In the genomic region with DNA sequence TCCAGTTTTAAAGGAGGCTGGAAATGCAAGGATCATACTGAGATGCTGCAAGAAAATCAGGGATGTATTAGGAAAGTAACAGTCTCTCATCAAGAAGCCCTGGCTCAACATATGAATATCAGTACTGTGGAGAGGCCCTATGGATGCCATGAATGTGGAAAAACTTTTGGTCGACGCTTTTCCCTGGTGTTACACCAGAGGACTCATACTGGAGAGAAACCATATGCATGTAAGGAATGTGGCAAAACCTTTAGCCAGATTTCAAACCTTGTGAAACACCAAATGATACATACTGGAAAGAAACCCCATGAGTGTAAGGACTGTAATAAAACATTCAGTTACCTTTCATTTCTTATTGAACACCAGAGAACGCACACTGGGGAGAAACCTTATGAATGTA, we compare ENCODE assay signal across 1 cellular context.
TF ChIP-seq lines count a peak whose summit lies in the region.

No MANE protein-coding gene starts in this region.

TF ChIP-seq in endothelial cell of umbilical vein, 7 proteins besides CTCF, POLR2A, EP300 and RAD21 (continued from another document):
- TF ChIP-seq FOS (IDR thresholded peaks at IDR 0.05; ENCODE audit: borderline replicate concordance, insufficient read depth, low read length) (no peak), EZH2 (IDR thresholded peaks at IDR 0.05; ENCODE audit: borderline replicate concordance, low read depth, low read length, severe bottlenecking) (no peak), MYC (IDR thresholded peaks at IDR 0.05; ENCODE audit: low read depth, low read length) (no peak), GATA2 (IDR thresholded peaks at IDR 0.05; ENCODE audit: insufficient read depth, insufficient read length, low read depth, low read length) (no peak)
TF ChIP-seq in endothelial cell of umbilical vein: peak in this region for 0.
